ENCODE assay signal across 27 cellular contexts in the genomic region with DNA sequence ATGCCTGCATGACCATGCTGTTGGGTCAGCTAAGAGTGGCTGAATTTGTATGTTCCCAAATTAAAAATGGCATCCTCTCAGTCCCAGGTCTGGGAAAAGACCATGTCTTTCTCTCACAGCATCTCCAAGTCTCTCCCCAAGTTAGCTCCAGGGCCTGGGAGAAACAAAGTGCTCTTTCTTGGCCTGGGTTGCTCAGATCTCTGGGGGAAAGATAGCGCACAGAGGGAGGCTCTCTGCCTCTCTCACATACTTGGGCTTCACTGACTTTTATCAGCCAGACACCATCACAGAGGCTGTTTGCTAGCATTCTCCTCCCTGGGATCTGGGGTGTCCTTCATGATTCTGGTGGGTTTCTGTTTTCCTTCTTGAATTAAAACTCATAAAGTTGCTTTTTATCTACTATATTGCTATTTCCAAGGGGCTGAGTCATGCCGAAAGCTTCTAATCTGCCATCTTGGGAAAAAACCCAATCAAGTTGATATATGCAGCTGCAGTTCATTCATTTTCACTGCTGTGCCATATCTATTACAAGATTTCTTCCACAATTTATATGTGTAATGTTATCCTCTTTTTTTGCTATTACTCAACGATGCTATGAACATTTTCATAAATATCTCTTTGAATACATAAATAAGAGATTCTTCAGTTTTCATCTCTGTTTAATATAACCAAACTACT.
"Had no signal": no experiment of that assay in that cellular context is flagged by ENCODE, and none has a peak within 500 bp of the region (broad histone marks: within the 10 kb centered on the region; RNA-seq: fewer than 3 reads in every experiment).

No MANE protein-coding gene starts in this region.

- H3K4me1 ChIP-seq: adrenal gland, colonic mucosa, foreskin keratinocyte, lower lobe of right lung, pancreas, psoas muscle, spleen, tibial nerve had no signal

- H3K9me3 Mint-ChIP-seq: activated naive CD8-positive, alpha-beta T cell treated with anti-CD3 and anti-CD28 coated beads for 36 hours; T-helper 1 cell treated with Interleukin-12 subunit alpha and Interleukin-12 subunit beta and Interleukin-4 antibody, amounts not matched to agents 30 μg/mL and 1 μg/mL, for 36 hours had no signal

- H3K36me3 Mint-ChIP-seq: activated naive CD8-positive, alpha-beta T cell treated with anti-CD3 and anti-CD28 coated beads for 36 hours; brain had no signal

- DNase-seq: activated CD4-positive, alpha-beta T cell treated with anti-CD3 and anti-CD28 coated beads for 4 hours; activated CD4-positive, alpha-beta T cell treated with anti-CD3 and anti-CD28 coated beads, Interleukin-2, amount 50 U/mL, for 4 hours; activated effector memory CD4-positive, alpha-beta T cell treated with Interleukin-2 at 50 U/mL for 16 hours; activated naive CD4-positive, alpha-beta T cell treated with Interleukin-2 at 50 U/mL for 16 hours; activated naive CD8-positive, alpha-beta T cell treated with anti-CD3 and anti-CD28 coated beads for 36 hours; activated T-cell treated with anti-CD3 and anti-CD28 coated beads for 4 hours; adrenal gland; aorta; cerebellar nuclear complex; colonic mucosa; effector memory CD4-positive, alpha-beta T cell; erythroblast; foreskin keratinocyte; kidney glomerular epithelial cell; lower lobe of right lung; pancreas; psoas muscle; spleen; stimulated activated naive CD4-positive, alpha-beta T cell treated with Interleukin-2 at 50 U/mL for 16 hours; T-helper 9 cell had no signal

- H3K4me3 ChIP-seq: adrenal gland, cardiac muscle cell, colonic mucosa, lower lobe of right lung, pancreas, psoas muscle, spleen, tibial nerve had no signal

- H3K36me3 ChIP-seq: adrenal gland, cardiac muscle cell, colonic mucosa, lower lobe of right lung, pancreas, spleen, tibial nerve had no signal

- ATAC-seq: foreskin keratinocyte, left lobe of liver, pancreas, psoas muscle had no signal

- H3K27me3 ChIP-seq: cardiac muscle cell, colonic mucosa, foreskin keratinocyte, pancreas, tibial nerve had no signal

- H3K9me3 ChIP-seq: adrenal gland, colonic mucosa, lower lobe of right lung, pancreas, psoas muscle, spleen had no signal

- H3K4me1 Mint-ChIP-seq: activated naive CD8-positive, alpha-beta T cell treated with anti-CD3 and anti-CD28 coated beads for 36 hours; brain had no signal

- H3K27ac Mint-ChIP-seq: activated naive CD8-positive, alpha-beta T cell treated with anti-CD3 and anti-CD28 coated beads for 36 hours; T-helper 1 cell treated with Interleukin-12 subunit alpha and Interleukin-12 subunit beta and Interleukin-4 antibody, amounts not matched to agents 30 μg/mL and 1 μg/mL, for 36 hours had no signal

- H3K27ac ChIP-seq: adrenal gland, cardiac muscle cell, colonic mucosa, foreskin keratinocyte, lower lobe of right lung, pancreas, psoas muscle, spleen, tibial nerve, VCaP had no signal

- H3K4me3 Mint-ChIP-seq: activated naive CD8-positive, alpha-beta T cell treated with anti-CD3 and anti-CD28 coated beads for 36 hours; brain; nephron; T-helper 1 cell treated with Interleukin-12 subunit alpha and Interleukin-12 subunit beta and Interleukin-4 antibody, amounts not matched to agents 30 μg/mL and 1 μg/mL, for 36 hours had no signal
